ENCODE assay signal across 1 cellular context in the genomic region with DNA sequence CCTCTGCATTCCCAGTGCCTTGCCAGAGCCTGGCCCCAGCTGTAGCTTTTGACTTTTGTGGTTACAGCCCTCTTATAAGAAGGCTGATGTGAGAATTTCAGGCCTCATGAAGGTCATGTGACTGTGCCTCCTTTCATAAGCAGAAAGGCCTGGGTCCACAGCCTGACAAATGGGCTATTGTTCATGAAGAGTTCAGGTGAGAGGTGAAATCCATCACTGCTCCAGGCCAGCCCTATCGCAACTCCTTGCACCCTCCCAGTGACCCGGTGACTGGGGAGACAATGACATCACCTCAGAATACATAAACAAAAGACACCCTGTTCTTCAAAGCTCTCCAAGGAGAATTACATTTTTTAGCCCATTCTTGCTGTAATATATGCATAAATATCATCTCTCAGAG.
TF ChIP-seq lines count a peak whose summit lies in the region.

No MANE protein-coding gene starts in this region.

TF ChIP-seq in HepG2, 621 proteins besides CTCF, POLR2A, EP300 and RAD21 (continued from another document):
- TF ChIP-seq ZBTB3 (CRISPR knock-in tag; IDR thresholded peaks at IDR 0.05; ENCODE audit: borderline replicate concordance, low read depth): no peak
- TF ChIP-seq HNRNPK (IDR thresholded peaks at IDR 0.05; ENCODE audit: low read depth, low read length, poor library complexity, severe bottlenecking): no peak
- TF ChIP-seq ZNF878 (CRISPR knock-in tag; IDR thresholded peaks at IDR 0.05): no peak
- TF ChIP-seq, protein P1, sequence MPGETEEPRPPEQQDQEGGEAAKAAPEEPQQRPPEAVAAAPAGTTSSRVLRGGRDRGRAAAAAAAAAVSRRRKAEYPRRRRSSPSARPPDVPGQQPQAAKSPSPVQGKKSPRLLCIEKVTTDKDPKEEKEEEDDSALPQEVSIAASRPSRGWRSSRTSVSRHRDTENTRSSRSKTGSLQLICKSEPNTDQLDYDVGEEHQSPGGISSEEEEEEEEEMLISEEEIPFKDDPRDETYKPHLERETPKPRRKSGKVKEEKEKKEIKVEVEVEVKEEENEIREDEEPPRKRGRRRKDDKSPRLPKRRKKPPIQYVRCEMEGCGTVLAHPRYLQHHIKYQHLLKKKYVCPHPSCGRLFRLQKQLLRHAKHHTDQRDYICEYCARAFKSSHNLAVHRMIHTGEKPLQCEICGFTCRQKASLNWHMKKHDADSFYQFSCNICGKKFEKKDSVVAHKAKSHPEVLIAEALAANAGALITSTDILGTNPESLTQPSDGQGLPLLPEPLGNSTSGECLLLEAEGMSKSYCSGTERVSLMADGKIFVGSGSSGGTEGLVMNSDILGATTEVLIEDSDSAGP (CRISPR knock-in tag; IDR thresholded peaks at IDR 0.05; ENCODE audit: borderline replicate concordance): no peak
- no peak for TF ChIP-seq ZNF780A (CRISPR knock-in tag; IDR thresholded peaks at IDR 0.05)
- TF ChIP-seq ATF7 (IDR thresholded peaks at IDR 0.05): peak; percentile 56
- TF ChIP-seq ATF7 (CRISPR knock-in tag; IDR thresholded peaks at IDR 0.05): no peak
- TF ChIP-seq, protein P2, sequence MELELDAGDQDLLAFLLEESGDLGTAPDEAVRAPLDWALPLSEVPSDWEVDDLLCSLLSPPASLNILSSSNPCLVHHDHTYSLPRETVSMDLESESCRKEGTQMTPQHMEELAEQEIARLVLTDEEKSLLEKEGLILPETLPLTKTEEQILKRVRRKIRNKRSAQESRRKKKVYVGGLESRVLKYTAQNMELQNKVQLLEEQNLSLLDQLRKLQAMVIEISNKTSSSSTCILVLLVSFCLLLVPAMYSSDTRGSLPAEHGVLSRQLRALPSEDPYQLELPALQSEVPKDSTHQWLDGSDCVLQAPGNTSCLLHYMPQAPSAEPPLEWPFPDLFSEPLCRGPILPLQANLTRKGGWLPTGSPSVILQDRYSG (CRISPR knock-in tag; IDR thresholded peaks at IDR 0.05): no peak
- TF ChIP-seq SOX5 (CRISPR knock-in tag; IDR thresholded peaks at IDR 0.05; ENCODE audit: borderline replicate concordance): peak; percentile 80; the same call in 1 of the 2 replicates
- TF ChIP-seq ZNF264 (CRISPR knock-in tag; IDR thresholded peaks at IDR 0.05): no peak
- TF ChIP-seq, protein P3, sequence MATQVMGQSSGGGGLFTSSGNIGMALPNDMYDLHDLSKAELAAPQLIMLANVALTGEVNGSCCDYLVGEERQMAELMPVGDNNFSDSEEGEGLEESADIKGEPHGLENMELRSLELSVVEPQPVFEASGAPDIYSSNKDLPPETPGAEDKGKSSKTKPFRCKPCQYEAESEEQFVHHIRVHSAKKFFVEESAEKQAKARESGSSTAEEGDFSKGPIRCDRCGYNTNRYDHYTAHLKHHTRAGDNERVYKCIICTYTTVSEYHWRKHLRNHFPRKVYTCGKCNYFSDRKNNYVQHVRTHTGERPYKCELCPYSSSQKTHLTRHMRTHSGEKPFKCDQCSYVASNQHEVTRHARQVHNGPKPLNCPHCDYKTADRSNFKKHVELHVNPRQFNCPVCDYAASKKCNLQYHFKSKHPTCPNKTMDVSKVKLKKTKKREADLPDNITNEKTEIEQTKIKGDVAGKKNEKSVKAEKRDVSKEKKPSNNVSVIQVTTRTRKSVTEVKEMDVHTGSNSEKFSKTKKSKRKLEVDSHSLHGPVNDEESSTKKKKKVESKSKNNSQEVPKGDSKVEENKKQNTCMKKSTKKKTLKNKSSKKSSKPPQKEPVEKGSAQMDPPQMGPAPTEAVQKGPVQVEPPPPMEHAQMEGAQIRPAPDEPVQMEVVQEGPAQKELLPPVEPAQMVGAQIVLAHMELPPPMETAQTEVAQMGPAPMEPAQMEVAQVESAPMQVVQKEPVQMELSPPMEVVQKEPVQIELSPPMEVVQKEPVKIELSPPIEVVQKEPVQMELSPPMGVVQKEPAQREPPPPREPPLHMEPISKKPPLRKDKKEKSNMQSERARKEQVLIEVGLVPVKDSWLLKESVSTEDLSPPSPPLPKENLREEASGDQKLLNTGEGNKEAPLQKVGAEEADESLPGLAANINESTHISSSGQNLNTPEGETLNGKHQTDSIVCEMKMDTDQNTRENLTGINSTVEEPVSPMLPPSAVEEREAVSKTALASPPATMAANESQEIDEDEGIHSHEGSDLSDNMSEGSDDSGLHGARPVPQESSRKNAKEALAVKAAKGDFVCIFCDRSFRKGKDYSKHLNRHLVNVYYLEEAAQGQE (IDR thresholded peaks at IDR 0.05; ENCODE audit: borderline replicate concordance in 1 of 2, low read depth in 1 of 2, low read length in 2 of 2): no peak
- TF ChIP-seq PPARG (CRISPR knock-in tag; conservative IDR thresholded peaks at IDR 0.05): peak; percentile 86
- TF ChIP-seq, protein P4, sequence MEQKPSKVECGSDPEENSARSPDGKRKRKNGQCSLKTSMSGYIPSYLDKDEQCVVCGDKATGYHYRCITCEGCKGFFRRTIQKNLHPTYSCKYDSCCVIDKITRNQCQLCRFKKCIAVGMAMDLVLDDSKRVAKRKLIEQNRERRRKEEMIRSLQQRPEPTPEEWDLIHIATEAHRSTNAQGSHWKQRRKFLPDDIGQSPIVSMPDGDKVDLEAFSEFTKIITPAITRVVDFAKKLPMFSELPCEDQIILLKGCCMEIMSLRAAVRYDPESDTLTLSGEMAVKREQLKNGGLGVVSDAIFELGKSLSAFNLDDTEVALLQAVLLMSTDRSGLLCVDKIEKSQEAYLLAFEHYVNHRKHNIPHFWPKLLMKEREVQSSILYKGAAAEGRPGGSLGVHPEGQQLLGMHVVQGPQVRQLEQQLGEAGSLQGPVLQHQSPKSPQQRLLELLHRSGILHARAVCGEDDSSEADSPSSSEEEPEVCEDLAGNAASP (CRISPR knock-in tag; IDR thresholded peaks at IDR 0.05; ENCODE audit: borderline replicate concordance): peak; percentile 47; the same call in 1 of the 2 replicates
- TF ChIP-seq NR2F1 (CRISPR knock-in tag; IDR thresholded peaks at IDR 0.05): peak; percentile 43 to 51; a peak in 3 of 4 replicates
- TF ChIP-seq, protein P5, sequence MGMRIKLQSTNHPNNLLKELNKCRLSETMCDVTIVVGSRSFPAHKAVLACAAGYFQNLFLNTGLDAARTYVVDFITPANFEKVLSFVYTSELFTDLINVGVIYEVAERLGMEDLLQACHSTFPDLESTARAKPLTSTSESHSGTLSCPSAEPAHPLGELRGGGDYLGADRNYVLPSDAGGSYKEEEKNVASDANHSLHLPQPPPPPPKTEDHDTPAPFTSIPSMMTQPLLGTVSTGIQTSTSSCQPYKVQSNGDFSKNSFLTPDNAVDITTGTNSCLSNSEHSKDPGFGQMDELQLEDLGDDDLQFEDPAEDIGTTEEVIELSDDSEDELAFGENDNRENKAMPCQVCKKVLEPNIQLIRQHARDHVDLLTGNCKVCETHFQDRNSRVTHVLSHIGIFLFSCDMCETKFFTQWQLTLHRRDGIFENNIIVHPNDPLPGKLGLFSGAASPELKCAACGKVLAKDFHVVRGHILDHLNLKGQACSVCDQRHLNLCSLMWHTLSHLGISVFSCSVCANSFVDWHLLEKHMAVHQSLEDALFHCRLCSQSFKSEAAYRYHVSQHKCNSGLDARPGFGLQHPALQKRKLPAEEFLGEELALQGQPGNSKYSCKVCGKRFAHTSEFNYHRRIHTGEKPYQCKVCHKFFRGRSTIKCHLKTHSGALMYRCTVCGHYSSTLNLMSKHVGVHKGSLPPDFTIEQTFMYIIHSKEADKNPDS (CRISPR knock-in tag; IDR thresholded peaks at IDR 0.05): no peak
- peak; percentile 46 for TF ChIP-seq FOSL2 (CRISPR knock-in tag; IDR thresholded peaks at IDR 0.05)
TF ChIP-seq in HepG2: peak in this region for 32.
